Comparison of ENCODE assay signal across 39 cellular contexts in genomic region chr20:34237942-34238341, GRCh38. TPM values are rescaled to one million over a fixed set of nuclear protein-coding genes. Genes with fewer than 3 reads are reported as not detected.
"Had no signal": no experiment of that assay in that cellular context is flagged by ENCODE, and none has a peak within 500 bp of the region (broad histone marks: within the 10 kb centered on the region; RNA-seq: fewer than 3 reads in every experiment).

No MANE protein-coding gene starts in this region.

- H3K36me3 ChIP-seq: MG63 had no signal

- H3K4me2 ChIP-seq: KMS-11 had no signal

- H3K4me3 ChIP-seq: MG63 had no signal

- H3K27ac ChIP-seq: KMS-11 had no signal

- H3K9ac ChIP-seq: KMS-11 had no signal

- H3K27me3 ChIP-seq: MG63 had no signal

- DNase-seq: Karpas-422, Kasumi-1, KG1, MG63, MM.1S, MV-4-11, NCI-H1048, NCI-H1092, NCI-H1092 treated with DMSO at 0.1 percent for 48 hours, NCI-H1105, NCI-H1105 treated with DMSO at 0.1 percent for 48 hours, NCI-H1417, NCI-H1417 treated with DMSO at 0.1 percent for 48 hours, NCI-H1436, NCI-H1436 treated with DMSO at 0.1 percent for 48 hours, NCI-H146, NCI-H1694, NCI-H1694 treated with DMSO at 0.1 percent for 48 hours, NCI-H187, NCI-H187 treated with DMSO at 0.1 percent for 48 hours, NCI-H1930, NCI-H2029, NCI-H2029 treated with DMSO at 0.1 percent for 48 hours, NCI-H2081, NCI-H2081 treated with DMSO at 0.1 percent for 48 hours, NCI-H2107, NCI-H2171, NCI-H2171 treated with DMSO at 0.1 percent for 48 hours, NCI-H2227 treated with DMSO at 0.1 percent for 48 hours, NCI-H226, NCI-H345, NCI-H446, NCI-H446 treated with DMSO at 0.1 percent for 48 hours, NCI-H510A had no signal

RNA-seq across cellular contexts. Expression of gene ASIP, which starts 3.3 kb away (rescaled TPM):
- total RNA-seq: LHCN-M2, M059J, MCF 10A, NCI-H460 had no signal
